ENCODE assay signal across 8 cellular contexts in the genomic region with DNA sequence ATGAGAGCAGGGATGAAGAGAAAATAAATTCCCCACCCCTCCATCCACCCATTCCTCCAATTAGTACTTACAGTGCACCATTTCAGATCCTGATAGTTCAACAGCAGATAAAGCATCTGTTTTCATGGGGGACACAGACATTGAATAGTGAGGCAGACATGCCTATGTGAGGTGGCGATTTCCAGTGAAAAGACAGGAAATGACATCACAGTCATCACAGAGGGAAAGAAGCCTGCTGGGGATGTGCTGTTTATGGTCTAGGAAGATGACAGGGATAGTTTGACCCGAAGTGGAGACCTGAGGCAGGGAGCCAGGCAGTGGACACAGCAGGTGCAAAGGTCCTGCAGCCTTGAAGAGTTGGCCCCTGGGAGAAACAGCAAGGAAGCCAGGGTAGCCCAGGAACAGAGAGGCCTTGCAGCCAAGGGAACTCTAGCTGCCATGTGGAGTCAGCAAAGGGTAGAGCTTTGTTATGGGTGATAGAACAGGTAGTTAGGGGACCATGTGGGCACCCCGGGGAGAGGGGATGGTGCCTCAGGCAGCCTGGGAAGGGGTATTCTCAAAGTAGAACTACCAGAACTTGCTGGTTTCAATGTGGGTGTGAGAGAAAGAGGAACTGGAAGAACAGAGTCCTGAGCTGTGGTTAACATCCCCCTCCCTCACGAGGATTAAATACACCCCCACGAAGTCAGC.
DNase-seq lines count a peak whose midpoint lies in the region; ATAC-seq, FAIRE-seq and TF ChIP-seq lines count a peak whose summit lies in the region.

No MANE protein-coding gene starts in this region.

- ATAC-seq in GM21381 (IDR thresholded peaks at IDR 0.05; ENCODE audit: unreplicated experiment) (peak; percentile 72), HG03354 (IDR thresholded peaks at IDR 0.05; ENCODE audit: poor library complexity, severe bottlenecking, unreplicated experiment) (peak; percentile 74), GM18520 (IDR thresholded peaks at IDR 0.05; ENCODE audit: unreplicated experiment) (no peak)

- H3K27me3 Mint-ChIP-seq in dendritic cell treated with granulocyte-macrophage colony-stimulating factor and Interleukin-4, amounts not matched to agents 40 ng/mL and 50 ng/mL, for 4 days: no peaks in the 10 kb centered on the region

- H3K4me1 ChIP-seq in prostate gland (replicated peaks): no peaks in the 10 kb centered on the region

- H3K4me3 ChIP-seq in prostate gland: no peak overlapping the region

- 81% methylated on average over 5 of the region's 5 CpGs for WGBS in prostate gland

- H3K27me3 ChIP-seq in prostate gland (replicated peaks; ENCODE audit: insufficient read depth): no peaks in the 10 kb centered on the region

- H3K9me3 Mint-ChIP-seq in dendritic cell treated with granulocyte-macrophage colony-stimulating factor and Interleukin-4, amounts not matched to agents 40 ng/mL and 50 ng/mL, for 4 days: no peaks in the 10 kb centered on the region

- peaks cover 71% of the 10 kb centered on the region for H3K4me1 Mint-ChIP-seq in dendritic cell treated with granulocyte-macrophage colony-stimulating factor and Interleukin-4, amounts not matched to agents 40 ng/mL and 50 ng/mL, for 4 days (ENCODE audit: low read depth)

- peak overlapping the region; percentile 13 for H3K4me3 Mint-ChIP-seq in dendritic cell treated with granulocyte-macrophage colony-stimulating factor and Interleukin-4, amounts not matched to agents 40 ng/mL and 50 ng/mL, for 4 days

- intact Hi-C loops in dendritic cell treated with granulocyte-macrophage colony-stimulating factor and Interleukin-4, amounts not matched to agents 40 ng/mL and 50 ng/mL, for 4 days (cut with micrococcal nuclease): loop anchor here (5.0 kb wide), 1 partner anchor 90 kb away; no protein-coding TSS in a partner anchor
- intact Hi-C loops in prostate gland (cut with DNase I): no loop called here

- FAIRE-seq in GM18507 (lab: Jason Lieb, UNC): peak; percentile 93

- DNase-seq in GM18507 (ENCODE audit: extremely low spot score, insufficient read length, low read depth) (peak; percentile 48), prostate gland (ENCODE audit: low spot score) (no peak), mesenteric fat pad (ENCODE audit: low spot score) (no peak)
- DNase-seq in central memory CD4-positive, alpha-beta T cell: no peak

- H3K27ac Mint-ChIP-seq in dendritic cell treated with granulocyte-macrophage colony-stimulating factor and Interleukin-4, amounts not matched to agents 40 ng/mL and 50 ng/mL, for 4 days: peak overlapping the region; percentile 76

- TF ChIP-seq POLR2A in prostate gland (IDR thresholded peaks at IDR 0.05): no peak

- no peaks in the 10 kb centered on the region for H3K36me3 ChIP-seq in prostate gland

- no peak for TF ChIP-seq CTCF in prostate gland (IDR thresholded peaks at IDR 0.05)

- H3K9me3 ChIP-seq in prostate gland: no peaks in the 10 kb centered on the region

- H3K36me3 Mint-ChIP-seq in dendritic cell treated with granulocyte-macrophage colony-stimulating factor and Interleukin-4, amounts not matched to agents 40 ng/mL and 50 ng/mL, for 4 days (ENCODE audit: low read depth): peaks cover 24% of the 10 kb centered on the region

- H3K27ac ChIP-seq in prostate gland: no peak overlapping the region
